In genomic region chr19:17336872-17337674, GRCh38 we compare ENCODE assay signal across 8 cellular contexts. TPM values are rescaled to one million over a fixed set of nuclear protein-coding genes. Genes with fewer than 3 reads are reported as not detected.
DNase-seq lines count a peak whose midpoint lies in the region; ATAC-seq, FAIRE-seq and TF ChIP-seq lines count a peak whose summit lies in the region.

TSS of gene GTPBP3 (plus strand) at chr19:17337553. CDS start at chr19:17337612, 59 bp downstream.

- H3K9me3 ChIP-seq in Loucy (ENCODE audit: insufficient read depth, low read depth, low read length), result no peaks in the 10 kb centered on the region

- H3K4me3 Mint-ChIP-seq in natural killer cell treated with Interleukin-12 subunit alpha and Interleukin-12 subunit beta and Interleukin-15 and Interleukin-18, amount 100 ng/mL, for 72 hours, result peak within 1 kb of the TSS; percentile 97

- H3K36me3 Mint-ChIP-seq in natural killer cell treated with Interleukin-12 subunit alpha and Interleukin-12 subunit beta and Interleukin-15 and Interleukin-18, amount 100 ng/mL, for 72 hours, result no peaks in the 10 kb centered on the region

- H3K4me2 ChIP-seq in Loucy (ENCODE audit: low read depth, low read length, poor library complexity, severe bottlenecking), result peak within 1 kb of the TSS; percentile 64

- FAIRE-seq in H54 (lab: Jason Lieb, UNC), result peak; percentile 72

- H3K27ac Mint-ChIP-seq in natural killer cell treated with Interleukin-12 subunit alpha and Interleukin-12 subunit beta and Interleukin-15 and Interleukin-18, amount 100 ng/mL, for 72 hours, result peak within 1 kb of the TSS; percentile 85 to 98

- H3K9me2 ChIP-seq in Loucy (replicated peaks; ENCODE audit: low read depth, low read length), result no peaks in the 10 kb centered on the region

- H3K79me2 ChIP-seq in Loucy (ENCODE audit: insufficient read depth, low read length), result peaks cover 19% of the 10 kb centered on the region; the same call in 1 of the 2 replicates

- peak within 1 kb of the TSS; percentile 94 for H2AFZ ChIP-seq in Loucy (ENCODE audit: low read length)

- peaks cover 32 to 33% of the 10 kb centered on the region in 2 donors for H3K4me1 Mint-ChIP-seq in natural killer cell treated with Interleukin-12 subunit alpha and Interleukin-12 subunit beta and Interleukin-15 and Interleukin-18, amount 100 ng/mL, for 72 hours (ENCODE audit: low read depth in 2 of 2)

- no peak for TF ChIP-seq CTCF in Loucy (conservative IDR thresholded peaks at IDR 0.05; ENCODE audit: low read length)

- peaks cover 27% of the 10 kb centered on the region for H3K4me1 ChIP-seq in Loucy (ENCODE audit: insufficient read depth, low read length, poor library complexity, severe bottlenecking)

- ATAC-seq in natural killer cell treated with Interleukin-12 subunit alpha and Interleukin-12 subunit beta and Interleukin-15 and Interleukin-18, amount 100 ng/mL, for 72 hours, result peak; percentile 95 to 96
- ATAC-seq in stimulated activated naive CD8-positive, alpha-beta T cell treated with anti-CD3 and anti-CD28 coated beads, Interleukin-15, Interleukin-2, amounts not matched to agents 100 U/mL and 50 U/mL, for 24 hours, result peak; percentile 89

- H3K4me3 ChIP-seq in Loucy (ENCODE audit: low read length, poor library complexity, severe bottlenecking), result peak within 1 kb of the TSS; percentile 87

- H3K36me3 ChIP-seq in Loucy (ENCODE audit: insufficient read depth, low read length), result 0 out of 2 replicates have a peak, but pooled peaks cover 3% of the 10 kb centered on the region

- peaks cover 6% of the 10 kb centered on the region for H4K20me1 ChIP-seq in Loucy (ENCODE audit: insufficient read depth, low read length, poor library complexity, severe bottlenecking)

- peaks cover 6% of the 10 kb centered on the region; the same call in 1 of the 2 replicates for H3F3A ChIP-seq in Loucy (ENCODE audit: low read depth)

- peak within 1 kb of the TSS; percentile 85 for H3K9ac ChIP-seq in Loucy (ENCODE audit: low read depth, low read length, poor library complexity, severe bottlenecking)

- TF ChIP-seq POLR2A in H54 (IDR thresholded peaks at IDR 0.05; ENCODE audit: low read depth, low read length) (peak; percentile 41), Raji (IDR thresholded peaks at IDR 0.05; ENCODE audit: insufficient read depth, low read depth, low read length) (peak; percentile 86)

- DNase-seq in EL, result peak; percentile 99
- DNase-seq in H54 (ENCODE audit: insufficient read length, low spot score), result peak; percentile 95
- DNase-seq in activated T-helper 9 cell treated with anti-CD3 and anti-CD28 coated beads, Interleukin-2, amount 50 U/mL, for 16 hours (ENCODE audit: low read depth), result peak; percentile 94
- peak; percentile 98 for DNase-seq in fibroblast of peridontal ligament (ENCODE audit: extremely low read depth)
- DNase-seq in natural killer cell treated with Interleukin-12 subunit alpha and Interleukin-12 subunit beta and Interleukin-15 and Interleukin-18, amount 100 ng/mL, for 72 hours (ENCODE audit: low spot score), result peak; percentile 97
- peak; percentile 95 for DNase-seq in stimulated activated naive CD8-positive, alpha-beta T cell treated with anti-CD3 and anti-CD28 coated beads, Interleukin-15, Interleukin-2, amounts not matched to agents 100 U/mL and 50 U/mL, for 24 hours

- no peaks in the 10 kb centered on the region for H3K27me3 ChIP-seq in Loucy (ENCODE audit: insufficient read depth, low read length, poor library complexity, severe bottlenecking)

- H3K27me3 Mint-ChIP-seq in natural killer cell treated with Interleukin-12 subunit alpha and Interleukin-12 subunit beta and Interleukin-15 and Interleukin-18, amount 100 ng/mL, for 72 hours, result no peaks in the 10 kb centered on the region

- H3K9me3 Mint-ChIP-seq in natural killer cell treated with Interleukin-12 subunit alpha and Interleukin-12 subunit beta and Interleukin-15 and Interleukin-18, amount 100 ng/mL, for 72 hours, result no peaks in the 10 kb centered on the region

RNA-seq across cellular contexts. Expression of gene GTPBP3, which starts in this region (rescaled TPM):
- 10 to 100 TPM; 31.6 to 72.5 TPM for total RNA-seq in natural killer cell treated with Interleukin-12 subunit alpha and Interleukin-12 subunit beta and Interleukin-15 and Interleukin-18, amount 100 ng/mL, for 72 hours

Comparison
In these comparisons a context has a peak if more than half of its experiments do, and no peak if none do; other contexts are left out.
1. Peak in every context shown above with its lines: DNase-seq, ATAC-seq and H3K4me3 ChIP-seq.